In the genomic region with DNA sequence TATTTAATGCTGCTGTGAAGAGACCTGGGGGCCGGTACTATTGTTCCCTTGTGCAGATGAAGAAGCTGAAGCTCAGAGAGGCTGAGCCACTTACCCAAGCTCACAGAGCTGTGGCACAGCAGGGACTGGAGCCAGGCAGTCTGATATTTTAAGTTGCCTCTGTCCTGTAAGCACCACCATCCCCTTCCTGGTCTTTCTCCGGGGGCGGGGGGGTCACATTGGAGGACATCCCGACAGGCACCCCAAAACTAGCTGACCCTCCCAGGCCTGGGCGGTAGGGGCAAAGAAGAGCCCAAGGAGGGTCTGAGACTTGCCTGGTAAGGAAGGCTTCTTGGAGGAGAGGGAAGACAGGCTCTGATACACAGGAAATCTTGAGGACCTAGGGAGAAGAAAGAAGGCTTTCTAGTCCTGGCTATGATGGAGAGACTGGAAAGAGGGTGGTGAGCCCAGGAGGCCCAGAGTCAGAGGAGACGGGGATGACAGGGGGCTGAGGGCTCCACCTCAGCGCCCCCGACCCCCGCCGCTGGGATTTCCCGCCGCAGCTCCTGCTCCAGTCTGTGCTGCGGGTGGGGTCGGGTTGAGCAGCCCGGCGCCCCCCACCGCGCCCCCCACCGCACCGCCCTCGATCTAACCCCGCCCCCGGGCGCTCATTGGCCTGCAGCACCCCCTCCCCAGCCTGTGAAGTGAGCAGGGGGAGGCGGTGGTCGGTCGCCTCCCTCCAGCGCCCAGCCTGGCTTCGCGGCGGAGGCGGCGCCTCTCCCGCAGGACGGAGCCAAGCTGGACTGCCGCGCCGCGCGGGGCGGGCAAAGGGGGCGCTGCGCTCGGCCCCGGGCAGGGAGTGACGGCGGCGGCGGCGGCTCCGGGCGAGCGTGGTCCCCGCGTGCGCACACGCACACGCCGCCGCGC, we compare ENCODE assay signal across 10 cellular contexts. TPM values are rescaled to one million over a fixed set of nuclear protein-coding genes. Genes with fewer than 3 reads are reported as not detected.
DNase-seq lines count a peak whose midpoint lies in the region; ATAC-seq and TF ChIP-seq lines count a peak whose summit lies in the region.
"Had no signal": no experiment of that assay in that cellular context is flagged by ENCODE, and none has a peak within 500 bp of the region (broad histone marks: within the 10 kb centered on the region; RNA-seq: fewer than 3 reads in every experiment).

A gene (plus strand): TSS at position 711 of the 906 bp plus-strand sequence. CDS start 10,957 bp downstream, outside the sequence.

- no peak for TF ChIP-seq CTCF in GM13976 (IDR thresholded peaks at IDR 0.05; ENCODE audit: borderline replicate concordance, control extremely low read depth, extremely low read depth, insufficient read depth, missing control alignments)

- intact Hi-C loops in sciatic nerve (cut with DNase I): no loop called here

- peak; percentile 99 for DNase-seq in H7
- DNase-seq in hypothalamus (lab: John Stamatoyannopoulos, UW): peak in 43 of 51 donors; percentile 13 to 87 (median 65)
- no peak for DNase-seq in sciatic nerve (ENCODE audit: low spot score)
- no peak for DNase-seq in activated T-cell treated with anti-CD3 and anti-CD28 coated beads, Interleukin-2, amount 50 U/mL, for 1 hour
- DNase-seq in stimulated activated naive CD4-positive, alpha-beta T cell treated with Interleukin-2 at 50 U/mL for 16 hours (lab: John Stamatoyannopoulos, UW): no peak
- DNase-seq in GM13976 (ENCODE audit: low spot score): no peak
- no peak for DNase-seq in GDM1 (lab: John Stamatoyannopoulos, UW)
- DNase-seq: NCI-H226; stimulated activated CD4-positive, alpha-beta T cell treated with anti-CD3 and anti-CD28 coated beads, Interleukin-15, amount 100 ng/mL, for 24 hours had no signal

- H3K4me3 ChIP-seq in H7 (ENCODE audit: insufficient read depth, low read depth, low read length): peak within 1 kb of the TSS; percentile 48

- no peaks in the 10 kb centered on the region for H3K36me3 ChIP-seq in H7 (replicated peaks; ENCODE audit: control insufficient read depth, insufficient read depth, low read length)

- ATAC-seq in SK-N-SH treated with all-trans-retinoic acid at 6 μM for 48 hours (peak; percentile 30; the same call in 2 of the 3 replicates), sciatic nerve (peak; percentile 40)

- peaks cover 45% of the 10 kb centered on the region for H3K27me3 ChIP-seq in H7 (ENCODE audit: control insufficient read depth, insufficient read depth, low read length)

- in situ Hi-C loops in GM13976 (cut with MboI; ENCODE audit: low sequenced_read_pairs, unreplicated experiment): no loop called here

TF ChIP-seq in SK-N-SH treated with all-trans-retinoic acid at 6 μM for 48 hours, 23 proteins besides CTCF, POLR2A, EP300 and RAD21:
- no peak for TF ChIP-seq GLIS3 (CRISPR knock-in tag; IDR thresholded peaks at IDR 0.05)

RNA-seq across cellular contexts. Expression of the gene that starts here (rescaled TPM):
- total RNA-seq in H7 (2014; rRNA removed; shearing (Covaris generic)): 1.8 TPM in 2 replicates
- 9.1 TPM for total RNA-seq in sciatic nerve

Comparison
In these comparisons a context has a peak if more than half of its experiments do, and no peak if none do; other contexts are left out.
1. DNase-seq: peak in H7 (single experiment) and hypothalamus (43 of 51); none in sciatic nerve (single experiment), activated T-cell treated with anti-CD3 and anti-CD28 coated beads, Interleukin-2, amount 50 U/mL, for 1 hour (single experiment), stimulated activated naive CD4-positive, alpha-beta T cell treated with Interleukin-2 at 50 U/mL for 16 hours (single experiment), GM13976 (single experiment) and GDM1 (single experiment).